In genomic region chr10:95229724-95230627, GRCh38 we compare ENCODE assay signal across 8 cellular contexts. TPM values are rescaled to one million over a fixed set of nuclear protein-coding genes. Genes with fewer than 3 reads are reported as not detected.
DNase-seq lines count a peak whose midpoint lies in the region; ATAC-seq and TF ChIP-seq lines count a peak whose summit lies in the region.

No MANE protein-coding gene starts in this region.

- H3K36me3 ChIP-seq in adrenal gland (replicated peaks in 1 of 2) = no peaks in the 10 kb centered on the region
- H3K36me3 ChIP-seq in thyroid gland = peaks cover 12 to 22% of the 10 kb centered on the region in 2 donors

- H3K9me3 ChIP-seq in adrenal gland (replicated peaks in 1 of 3) (no peaks in the 10 kb centered on the region), thyroid gland (no peaks in the 10 kb centered on the region)

- no peak for DNase-seq in activated T-cell treated with anti-CD3 and anti-CD28 coated beads, Interleukin-2, amount 50 U/mL, for 4 hours
- no peak for DNase-seq in activated T-cell treated with anti-CD3 and anti-CD28 coated beads for 4 hours
- peak in 5 of 7 donors; percentile 34 to 57 (median 46) for DNase-seq in adrenal gland
- DNase-seq in iris pigment epithelial cell (ENCODE audit: low read depth) = peak; percentile 97
- no peak for DNase-seq in thyroid gland
- DNase-seq in D341Med (ENCODE audit: low spot score) = no peak
- DNase-seq in NCI-H524 (lab: John Stamatoyannopoulos, UW) = no peak
- DNase-seq in COLO829 (ENCODE audit: low spot score) = no peak

- intact Hi-C loops in adrenal gland (cut with DNase I) = no loop called here
- intact Hi-C loops in thyroid gland (cut with DNase I) = no loop called here

- H3K4me1 Mint-ChIP-seq in activated T-cell treated with anti-CD3 and anti-CD28 coated beads, Interleukin-2, amount 50 U/mL, for 4 hours (ENCODE audit: low read depth) = peaks cover 3% of the 10 kb centered on the region

- peak overlapping the region; percentile 72 for H3K4me3 Mint-ChIP-seq in activated T-cell treated with anti-CD3 and anti-CD28 coated beads, Interleukin-2, amount 50 U/mL, for 4 hours

- 42 to 57% (median 47%) methylated on average over 10 of the region's 10 CpGs for WGBS in adrenal gland, 4 donors
- WGBS in thyroid gland, 2 donors = 47 to 60% methylated on average over 10 of the region's 10 CpGs

- no peak for TF ChIP-seq CTCF in adrenal gland (IDR thresholded peaks at IDR 0.05)
- no peak for TF ChIP-seq CTCF in thyroid gland (IDR thresholded peaks at IDR 0.05)

- peak overlapping the region in 4 of 5 donors; percentile 42 to 89 (median 78) for H3K27ac ChIP-seq in adrenal gland
- peak overlapping the region in 2 of 3 donors; percentile 32 to 61 for H3K27ac ChIP-seq in thyroid gland

- no peaks in the 10 kb centered on the region for H3K9me3 Mint-ChIP-seq in activated T-cell treated with anti-CD3 and anti-CD28 coated beads, Interleukin-2, amount 50 U/mL, for 4 hours

- H3K27me3 ChIP-seq in adrenal gland (no peaks in the 10 kb centered on the region), thyroid gland (no peaks in the 10 kb centered on the region)

- H3K4me3 ChIP-seq in adrenal gland (peak overlapping the region in 2 of 4 donors; percentile 46 to 56), thyroid gland (replicated peaks in 1 of 3) (no peak overlapping the region)

- H3K4me1 ChIP-seq in adrenal gland (replicated peaks in 1 of 2) = peaks cover 8 to 11% of the 10 kb centered on the region in 2 donors
- peaks cover 3 to 8% of the 10 kb centered on the region in 2 donors for H3K4me1 ChIP-seq in thyroid gland

- no peaks in the 10 kb centered on the region for H3K36me3 Mint-ChIP-seq in activated T-cell treated with anti-CD3 and anti-CD28 coated beads, Interleukin-2, amount 50 U/mL, for 4 hours (ENCODE audit: insufficient read depth)

- peaks cover 23% of the 10 kb centered on the region for H3K27me3 Mint-ChIP-seq in activated T-cell treated with anti-CD3 and anti-CD28 coated beads, Interleukin-2, amount 50 U/mL, for 4 hours (ENCODE audit: low read depth)

- no peak for ATAC-seq in activated T-cell treated with anti-CD3 and anti-CD28 coated beads, Interleukin-2, amount 50 U/mL, for 4 hours

- TF ChIP-seq POLR2A in adrenal gland (IDR thresholded peaks at IDR 0.05) = peak in 1 of 2 donors; percentile 50
- TF ChIP-seq POLR2A in thyroid gland (IDR thresholded peaks at IDR 0.05) = no peak

RNA-seq across cellular contexts. Expression of gene ACSM6, which starts 35.9 kb away (rescaled TPM):
- not detected for total RNA-seq in activated T-cell treated with anti-CD3 and anti-CD28 coated beads, Interleukin-2, amount 50 U/mL, for 4 hours
- total RNA-seq in adrenal gland (not detected), thyroid gland (under 1 TPM in 3 of 4 donors, not detected in 1; 0.54 to 0.63 (median 0.56) TPM)
- not detected for polyA plus RNA-seq in adrenal gland

Comparison
In these comparisons a context has a peak if more than half of its experiments do, and no peak if none do; other contexts are left out.
1. DNase-seq: peak in adrenal gland (5 of 7) and iris pigment epithelial cell (single experiment); none in activated T-cell treated with anti-CD3 and anti-CD28 coated beads, Interleukin-2, amount 50 U/mL, for 4 hours (single experiment), activated T-cell treated with anti-CD3 and anti-CD28 coated beads for 4 hours (single experiment), thyroid gland (0 of 2), D341Med (single experiment), NCI-H524 (0 of 2) and COLO829 (single experiment).